Comparison of ENCODE assay signal across 8 cellular contexts in genomic region chr9:129619787-129620668, GRCh38. TPM values are rescaled to one million over a fixed set of nuclear protein-coding genes. Genes with fewer than 3 reads are reported as not detected.
DNase-seq lines count a peak whose midpoint lies in the region; ATAC-seq lines count a peak whose summit lies in the region.

No MANE protein-coding gene starts in this region.

- H3K9me3 Mint-ChIP-seq in activated T-helper 2 cell treated with anti-CD3 and anti-CD28 coated beads, Interferon-gamma antibody, Interleukin-2, Interleukin-4, amounts not matched to agents 10 μg/mL and 5 μg/mL and 100 μg/mL, durations not matched to agents 14 hours and 24 hours and 36 hours = no peaks in the 10 kb centered on the region
- no peaks in the 10 kb centered on the region for H3K9me3 Mint-ChIP-seq in CD8-positive, alpha-beta memory T cell

- POLR2A ChIA-PET in CD8-positive, alpha-beta memory T cell (lab: Charles Lee) = interaction anchor here (1.0 kb wide), 1 partner anchor 480 kb away, joined by 4 read pairs; no protein-coding TSS in a partner anchor

- H3K4me3 Mint-ChIP-seq in activated T-helper 2 cell treated with anti-CD3 and anti-CD28 coated beads, Interferon-gamma antibody, Interleukin-2, Interleukin-4, amounts not matched to agents 10 μg/mL and 5 μg/mL and 100 μg/mL, durations not matched to agents 14 hours and 24 hours and 36 hours (ENCODE audit: low read depth) = peak overlapping the region; percentile 33
- peak overlapping the region in 3 of 7 donors; percentile 27 to 50 (median 37) for H3K4me3 Mint-ChIP-seq in CD8-positive, alpha-beta memory T cell

- peaks cover 12% of the 10 kb centered on the region for H3K4me1 Mint-ChIP-seq in activated T-helper 2 cell treated with anti-CD3 and anti-CD28 coated beads, Interferon-gamma antibody, Interleukin-2, Interleukin-4, amounts not matched to agents 10 μg/mL and 5 μg/mL and 100 μg/mL, durations not matched to agents 14 hours and 24 hours and 36 hours (ENCODE audit: low read depth)
- H3K4me1 Mint-ChIP-seq in CD8-positive, alpha-beta memory T cell = peaks cover 18 to 29% (median 23%) of the 10 kb centered on the region in 3 donors

- H3K27ac ChIP-seq in CD8-positive, alpha-beta memory T cell (ENCODE audit: low read depth, low read length) = no peak overlapping the region

- peak overlapping the region; percentile 43 for H3K4me3 ChIP-seq in iPS-11a (ENCODE audit: low read depth, low read length)
- H3K4me3 ChIP-seq in CD8-positive, alpha-beta memory T cell (ENCODE audit: low read length) = no peak overlapping the region

- H3K36me3 ChIP-seq in CD8-positive, alpha-beta memory T cell (ENCODE audit: insufficient read depth, low read length) = no peaks in the 10 kb centered on the region

- H3K4me1 ChIP-seq in CD8-positive, alpha-beta memory T cell (ENCODE audit: insufficient read depth, low read length) = peaks cover 19% of the 10 kb centered on the region

- peaks cover 24% of the 10 kb centered on the region for H3K27me3 Mint-ChIP-seq in activated T-helper 2 cell treated with anti-CD3 and anti-CD28 coated beads, Interferon-gamma antibody, Interleukin-2, Interleukin-4, amounts not matched to agents 10 μg/mL and 5 μg/mL and 100 μg/mL, durations not matched to agents 14 hours and 24 hours and 36 hours (ENCODE audit: low read depth)
- peaks cover 25 to 34% of the 10 kb centered on the region in 2 donors for H3K27me3 Mint-ChIP-seq in CD8-positive, alpha-beta memory T cell

- CTCF ChIA-PET in CD8-positive, alpha-beta memory T cell (lab: Charles Lee) = interaction anchor here (1.0 to 6.3 kb wide), 7 partner anchors 9 to 489 kb away, joined by 4 to 70 read pairs (median 6); no protein-coding TSS in a partner anchor

- H3K36me3 Mint-ChIP-seq in activated T-helper 2 cell treated with anti-CD3 and anti-CD28 coated beads, Interferon-gamma antibody, Interleukin-2, Interleukin-4, amounts not matched to agents 10 μg/mL and 5 μg/mL and 100 μg/mL, durations not matched to agents 14 hours and 24 hours and 36 hours (ENCODE audit: low read depth) = peaks cover 2% of the 10 kb centered on the region
- no peaks in the 10 kb centered on the region for H3K36me3 Mint-ChIP-seq in CD8-positive, alpha-beta memory T cell

- no peaks in the 10 kb centered on the region for H3K9me3 ChIP-seq in CD8-positive, alpha-beta memory T cell (ENCODE audit: low read length)

- intact Hi-C loops in activated T-helper 2 cell treated with anti-CD3 and anti-CD28 coated beads, Interferon-gamma antibody, Interleukin-2, Interleukin-4, amounts not matched to agents 10 μg/mL and 5 μg/mL and 100 μg/mL, durations not matched to agents 14 hours and 24 hours and 36 hours (cut with micrococcal nuclease) = loop anchor here (10.0 kb wide), 1 partner anchor 135 kb away; no protein-coding TSS in a partner anchor

- H3K27ac Mint-ChIP-seq in activated T-helper 2 cell treated with anti-CD3 and anti-CD28 coated beads, Interferon-gamma antibody, Interleukin-2, Interleukin-4, amounts not matched to agents 10 μg/mL and 5 μg/mL and 100 μg/mL, durations not matched to agents 14 hours and 24 hours and 36 hours = no peak overlapping the region
- H3K27ac Mint-ChIP-seq in CD8-positive, alpha-beta memory T cell = no peak overlapping the region

- peaks cover 28% of the 10 kb centered on the region for H3K27me3 ChIP-seq in CD8-positive, alpha-beta memory T cell (ENCODE audit: insufficient read depth, low read length, poor library complexity, severe bottlenecking)

- ATAC-seq in HG03520 (IDR thresholded peaks at IDR 0.05; ENCODE audit: unreplicated experiment) = no peak

- DNase-seq in NCI-H82 (lab: John Stamatoyannopoulos, UW) (peak; percentile 50), NCI-H82 treated with DMSO at 0.1 percent for 48 hours (lab: John Stamatoyannopoulos, UW; ENCODE audit: unreplicated experiment) (no peak)
- no peak for DNase-seq in activated T-helper 2 cell treated with anti-CD3 and anti-CD28 coated beads, Interferon-gamma antibody, Interleukin-2, Interleukin-4, amounts not matched to agents 10 μg/mL and 5 μg/mL and 100 μg/mL, durations not matched to agents 14 hours and 24 hours and 36 hours (ENCODE audit: low spot score)
- DNase-seq in stimulated activated CD8-positive, alpha-beta memory T cell treated with anti-CD3 and anti-CD28 coated beads, Interleukin-4, amount 100 ng/mL, for 48 hours = peak; percentile 43
- no peak for DNase-seq in CD8-positive, alpha-beta memory T cell
- no peak for DNase-seq in activated naive CD4-positive, alpha-beta T cell treated with Interleukin-2 at 50 U/mL for 16 hours

RNA-seq across cellular contexts. Expression of gene C9orf50, which starts 0.9 kb away (rescaled TPM):
- not detected in 2 replicates for total RNA-seq in activated T-helper 2 cell treated with anti-CD3 and anti-CD28 coated beads, Interferon-gamma antibody, Interleukin-2, Interleukin-4, amounts not matched to agents 10 μg/mL and 5 μg/mL and 100 μg/mL, durations not matched to agents 14 hours and 24 hours and 36 hours
- not detected for total RNA-seq in CD8-positive, alpha-beta memory T cell
- not detected for polyA plus RNA-seq in CD8-positive, alpha-beta memory T cell

RNA-seq across cellular contexts. Expression of gene NTMT1, which starts 5.9 kb away (rescaled TPM):
- total RNA-seq in activated T-helper 2 cell treated with anti-CD3 and anti-CD28 coated beads, Interferon-gamma antibody, Interleukin-2, Interleukin-4, amounts not matched to agents 10 μg/mL and 5 μg/mL and 100 μg/mL, durations not matched to agents 14 hours and 24 hours and 36 hours = 58.4 and 61.5 TPM in 2 replicates
- total RNA-seq in CD8-positive, alpha-beta memory T cell = 10 to 100 TPM; 65.5 to 68.9 TPM
- polyA plus RNA-seq in CD8-positive, alpha-beta memory T cell = 48.6 TPM

RNA-seq across cellular contexts. Expression of gene ASB6, which starts 21.9 kb away (rescaled TPM):
- total RNA-seq in activated T-helper 2 cell treated with anti-CD3 and anti-CD28 coated beads, Interferon-gamma antibody, Interleukin-2, Interleukin-4, amounts not matched to agents 10 μg/mL and 5 μg/mL and 100 μg/mL, durations not matched to agents 14 hours and 24 hours and 36 hours = 21.4 and 22.1 TPM in 2 replicates
- 10 to 100 TPM; 28.0 to 28.3 TPM for total RNA-seq in CD8-positive, alpha-beta memory T cell
- polyA plus RNA-seq in CD8-positive, alpha-beta memory T cell = 31.0 TPM

RNA-seq across cellular contexts. Expression of gene PRRX2, which starts 45.4 kb away (rescaled TPM):
- total RNA-seq in activated T-helper 2 cell treated with anti-CD3 and anti-CD28 coated beads, Interferon-gamma antibody, Interleukin-2, Interleukin-4, amounts not matched to agents 10 μg/mL and 5 μg/mL and 100 μg/mL, durations not matched to agents 14 hours and 24 hours and 36 hours = 5.0 and 5.1 TPM in 2 replicates
- total RNA-seq in CD8-positive, alpha-beta memory T cell = under 1 TPM; 0.35 to 0.66 TPM
- polyA plus RNA-seq in CD8-positive, alpha-beta memory T cell = not detected

Comparison
In these comparisons a context has a peak if more than half of its experiments do, and no peak if none do; other contexts are left out.
1. DNase-seq: peak in NCI-H82 (single experiment) and stimulated activated CD8-positive, alpha-beta memory T cell treated with anti-CD3 and anti-CD28 coated beads, Interleukin-4, amount 100 ng/mL, for 48 hours (single experiment); none in NCI-H82 treated with DMSO at 0.1 percent for 48 hours (single experiment), activated T-helper 2 cell treated with anti-CD3 and anti-CD28 coated beads, Interferon-gamma antibody, Interleukin-2, Interleukin-4, amounts not matched to agents 10 μg/mL and 5 μg/mL and 100 μg/mL, durations not matched to agents 14 hours and 24 hours and 36 hours (single experiment), CD8-positive, alpha-beta memory T cell (0 of 5) and activated naive CD4-positive, alpha-beta T cell treated with Interleukin-2 at 50 U/mL for 16 hours (single experiment).